ENCODE assay signal across 23 cellular contexts in genomic region chr21:35371217-35371616, GRCh38.
"Had no signal": no experiment of that assay in that cellular context is flagged by ENCODE, and none has a peak within 500 bp of the region (broad histone marks: within the 10 kb centered on the region; RNA-seq: fewer than 3 reads in every experiment).

No MANE protein-coding gene starts in this region.

- DNase-seq: activated CD4-positive, alpha-beta T cell treated with anti-CD3 and anti-CD28 coated beads, Interleukin-2, amount 10 ng/mL, durations not matched to agents 24 days and 14 days; activated CD4-positive, alpha-beta T cell treated with anti-CD3 and anti-CD28 coated beads, Interleukin-2, amount 50 U/mL, for 4 hours; activated CD8-positive, alpha-beta T cell treated with anti-CD3 and anti-CD28 coated beads for 36 hours; activated gamma-delta T cell; activated naive CD4-positive, alpha-beta T cell treated with Interleukin-2 at 50 U/mL for 16 hours; activated naive CD8-positive, alpha-beta T cell treated with anti-CD3 and anti-CD28 coated beads, Interleukin-2, amount 10 ng/mL, durations not matched to agents 7 days and 5 days; activated T-cell treated with anti-CD3 and anti-CD28 coated beads, Interleukin-2, amount 50 U/mL, for 1 hour; amygdala; NCI-H1105; NCI-H1417 treated with DMSO at 0.1 percent for 48 hours; NCI-H1694 treated with DMSO at 0.1 percent for 48 hours; NCI-H2029; NCI-H2171; NCI-H510A; OCI-M1; Right ventricle myocardium superior; SW 1271; T1000 had no signal

- H3K27ac ChIP-seq: ascending aorta, cardiac muscle cell had no signal

- H3K4me1 Mint-ChIP-seq: activated CD4-positive, alpha-beta T cell treated with anti-CD3 and anti-CD28 coated beads, Interleukin-2, amount 10 ng/mL, durations not matched to agents 24 days and 14 days; activated naive CD4-positive, alpha-beta T cell treated with anti-CD3 and anti-CD28 coated beads, Interleukin-2, amount 50 U/mL, for 24 hours; activated naive CD8-positive, alpha-beta T cell treated with anti-CD3 and anti-CD28 coated beads, Interleukin-2, amount 10 ng/mL, durations not matched to agents 7 days and 5 days; central memory CD8-positive, alpha-beta T cell had no signal

- ATAC-seq: activated CD8-positive, alpha-beta T cell treated with anti-CD3 and anti-CD28 coated beads for 36 hours had no signal

- H3K27me3 ChIP-seq: ascending aorta had no signal

- H3K27ac Mint-ChIP-seq: activated CD4-positive, alpha-beta T cell treated with anti-CD3 and anti-CD28 coated beads, Interleukin-2, amount 10 ng/mL, durations not matched to agents 24 days and 14 days; activated CD8-positive, alpha-beta T cell treated with anti-CD3 and anti-CD28 coated beads for 36 hours; activated naive CD4-positive, alpha-beta T cell treated with anti-CD3 and anti-CD28 coated beads, Interleukin-2, amount 50 U/mL, for 24 hours; activated naive CD8-positive, alpha-beta T cell treated with anti-CD3 and anti-CD28 coated beads, Interleukin-2, amount 10 ng/mL, durations not matched to agents 7 days and 5 days; activated T-helper 2 cell treated with anti-CD3 and anti-CD28 coated beads, Interferon-gamma antibody, Interleukin-2, Interleukin-4, amounts not matched to agents 10 μg/mL and 5 μg/mL and 100 μg/mL, durations not matched to agents 14 hours and 24 hours and 36 hours had no signal

- H3K36me3 ChIP-seq: ascending aorta, cardiac muscle cell had no signal

- H3K9me3 ChIP-seq: ascending aorta had no signal

- H3K4me1 ChIP-seq: ascending aorta had no signal

- H3K36me3 Mint-ChIP-seq: activated naive CD4-positive, alpha-beta T cell treated with anti-CD3 and anti-CD28 coated beads, Interleukin-2, amount 50 U/mL, for 24 hours; activated naive CD8-positive, alpha-beta T cell treated with anti-CD3 and anti-CD28 coated beads, Interleukin-2, amount 10 ng/mL, durations not matched to agents 7 days and 5 days had no signal

- H3K4me3 Mint-ChIP-seq: activated CD4-positive, alpha-beta T cell treated with anti-CD3 and anti-CD28 coated beads, Interleukin-2, amount 10 ng/mL, durations not matched to agents 24 days and 14 days; activated CD8-positive, alpha-beta T cell treated with anti-CD3 and anti-CD28 coated beads for 36 hours; activated naive CD4-positive, alpha-beta T cell treated with anti-CD3 and anti-CD28 coated beads, Interleukin-2, amount 50 U/mL, for 24 hours; activated naive CD8-positive, alpha-beta T cell treated with anti-CD3 and anti-CD28 coated beads, Interleukin-2, amount 10 ng/mL, durations not matched to agents 7 days and 5 days; central memory CD8-positive, alpha-beta T cell had no signal

- H3K27me3 Mint-ChIP-seq: activated CD4-positive, alpha-beta T cell treated with anti-CD3 and anti-CD28 coated beads, Interleukin-2, amount 10 ng/mL, durations not matched to agents 24 days and 14 days; activated CD8-positive, alpha-beta T cell treated with anti-CD3 and anti-CD28 coated beads for 36 hours; activated naive CD4-positive, alpha-beta T cell treated with anti-CD3 and anti-CD28 coated beads, Interleukin-2, amount 50 U/mL, for 24 hours; activated naive CD8-positive, alpha-beta T cell treated with anti-CD3 and anti-CD28 coated beads, Interleukin-2, amount 10 ng/mL, durations not matched to agents 7 days and 5 days; central memory CD8-positive, alpha-beta T cell had no signal

- H3K4me3 ChIP-seq: ascending aorta, cardiac muscle cell had no signal

- H3K9me3 Mint-ChIP-seq: activated CD4-positive, alpha-beta T cell treated with anti-CD3 and anti-CD28 coated beads, Interleukin-2, amount 10 ng/mL, durations not matched to agents 24 days and 14 days; activated CD8-positive, alpha-beta T cell treated with anti-CD3 and anti-CD28 coated beads for 36 hours; activated naive CD4-positive, alpha-beta T cell treated with anti-CD3 and anti-CD28 coated beads, Interleukin-2, amount 50 U/mL, for 24 hours; activated naive CD8-positive, alpha-beta T cell treated with anti-CD3 and anti-CD28 coated beads, Interleukin-2, amount 10 ng/mL, durations not matched to agents 7 days and 5 days; activated T-helper 2 cell treated with anti-CD3 and anti-CD28 coated beads, Interferon-gamma antibody, Interleukin-2, Interleukin-4, amounts not matched to agents 10 μg/mL and 5 μg/mL and 100 μg/mL, durations not matched to agents 14 hours and 24 hours and 36 hours; central memory CD8-positive, alpha-beta T cell had no signal
